34 cellular contexts compared by ENCODE assay signal in the genomic region with DNA sequence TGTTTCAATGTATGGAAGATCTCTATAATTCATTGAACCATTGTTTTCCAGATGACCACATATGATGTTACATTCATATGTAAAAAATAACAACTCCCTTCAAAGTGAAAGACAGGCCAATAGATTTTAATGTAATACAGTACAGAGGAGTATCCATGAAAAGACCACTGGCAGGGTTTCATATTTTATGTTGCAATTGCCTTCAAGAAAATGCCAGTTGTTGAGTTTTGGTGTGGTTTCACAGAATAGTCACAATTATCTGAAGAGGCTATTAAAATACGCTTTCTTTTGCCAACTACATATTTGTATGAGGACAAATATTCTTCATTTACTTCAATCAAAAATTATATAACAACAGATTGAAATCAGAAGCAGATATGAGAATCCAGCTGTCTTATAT. TPM values are rescaled to one million over a fixed set of nuclear protein-coding genes. Genes with fewer than 3 reads are reported as not detected.
A peak's percentile ranks its signal among the peaks of the same experiment; 100 is the strongest.
DNase-seq lines count a peak whose midpoint lies in the region; ATAC-seq and TF ChIP-seq lines count a peak whose summit lies in the region.
"Had no signal": no experiment of that assay in that cellular context is flagged by ENCODE, and none has a peak within 500 bp of the region (broad histone marks: within the 10 kb centered on the region; RNA-seq: fewer than 3 reads in every experiment).

No MANE protein-coding gene starts in this region.

- TF ChIP-seq POLR2A in sigmoid colon (IDR thresholded peaks at IDR 0.05): no peak

- no peak for TF ChIP-seq EP300 in sigmoid colon (IDR thresholded peaks at IDR 0.05)

- H3K4me1 ChIP-seq in GM23338 (ENCODE audit: insufficient read depth) (peaks cover 37% of the 10 kb centered on the region), RWPE2 (ENCODE audit: insufficient read depth, poor library complexity, severe bottlenecking) (peaks cover 46% of the 10 kb centered on the region), sigmoid colon (peaks cover 0 to 99% (median 88%) of the 10 kb centered on the region in 4 donors)
- H3K4me1 ChIP-seq: breast epithelium had no signal

- TF ChIP-seq CTCF in GM23338 (conservative IDR thresholded peaks at IDR 0.05; ENCODE audit: low read depth in 2 of 2): no peak
- TF ChIP-seq CTCF in RWPE2 (IDR thresholded peaks at IDR 0.05; ENCODE audit: poor library complexity, severe bottlenecking): no peak
- TF ChIP-seq CTCF in sigmoid colon (IDR thresholded peaks at IDR 0.05): no peak

- H3K27ac Mint-ChIP-seq in GM23338: no peak overlapping the region
- H3K27ac Mint-ChIP-seq: activated CD4-positive, alpha-beta memory T cell treated with anti-CD3 and anti-CD28 coated beads for 36 hours; activated naive CD4-positive, alpha-beta T cell treated with anti-CD3 and anti-CD28 coated beads for 36 hours; activated T-helper 1 cell treated with anti-CD3 and anti-CD28 coated beads, Interleukin-12 subunit alpha, Interleukin-12 subunit beta, Interleukin-2, Interleukin-4 antibody, amounts not matched to agents 30 ng/mL and 10 ng/mL and 1 ng/mL, durations not matched to agents 14 hours and 24 hours and 36 hours; CD4-positive, CD25-positive, alpha-beta regulatory T cell; natural killer cell; stimulated activated memory B cell treated with anti-CD40 and anti-IgM and Interleukin-4, amounts not matched to agents 10 μg/mL and 1 μg/mL and 100 μg/mL, for 72 hours; T-cell had no signal

- H3K4me1 Mint-ChIP-seq in GM23338: peaks cover 54% of the 10 kb centered on the region
- H3K4me1 Mint-ChIP-seq: stimulated activated memory B cell treated with anti-CD40 and anti-IgM and Interleukin-4, amounts not matched to agents 10 μg/mL and 1 μg/mL and 100 μg/mL, for 72 hours had no signal

- no peak overlapping the region for H2AFZ ChIP-seq in GM23338

- H3K27ac ChIP-seq in GM23338 (ENCODE audit: low read depth) (no peak overlapping the region), RWPE2 (ENCODE audit: poor library complexity, severe bottlenecking) (peak overlapping the region; percentile 72), sigmoid colon (peak overlapping the region in 3 of 4 donors; percentile 43 to 71 (median 66))
- H3K27ac ChIP-seq: breast epithelium, colonic mucosa, SJCRH30, suprapubic skin had no signal

- H3K27me3 Mint-ChIP-seq in GM23338 (ENCODE audit: insufficient read depth, low read depth, poor library complexity): no peaks in the 10 kb centered on the region

- peaks cover 87% of the 10 kb centered on the region for H3K79me2 ChIP-seq in GM23338 (replicated peaks; ENCODE audit: insufficient read depth)

- H3K9me3 ChIP-seq in RWPE2 (ENCODE audit: severe bottlenecking) (no peaks in the 10 kb centered on the region), sigmoid colon (no peaks in the 10 kb centered on the region)
- H3K9me3 ChIP-seq: breast epithelium, colonic mucosa, gastroesophageal sphincter, SJCRH30, suprapubic skin, upper lobe of right lung had no signal

- no peak overlapping the region for H3K4me3 ChIP-seq in GM23338
- H3K4me3 ChIP-seq in RWPE2 (ENCODE audit: severe bottlenecking): no peak overlapping the region
- no peak overlapping the region for H3K4me3 ChIP-seq in sigmoid colon
- H3K4me3 ChIP-seq: breast epithelium, colonic mucosa, gastroesophageal sphincter, SJCRH30, suprapubic skin, upper lobe of right lung had no signal

- DNase-seq in GM23338 (ENCODE audit: low spot score): no peak
- no peak for DNase-seq in RWPE2 (ENCODE audit: low spot score)
- peak; percentile 73 for DNase-seq in fibroblast of peridontal ligament (ENCODE audit: extremely low read depth)
- no peak for DNase-seq in sigmoid colon
- DNase-seq in NCI-H2196 treated with DMSO at 0.1 percent for 48 hours (lab: John Stamatoyannopoulos, UW; ENCODE audit: unreplicated experiment): no peak
- DNase-seq: activated CD4-positive, alpha-beta memory T cell treated with anti-CD3 and anti-CD28 coated beads for 36 hours; activated CD8-positive, alpha-beta memory T cell treated with anti-CD3 and anti-CD28 coated beads, Interleukin-2, amount 50 U/mL, for 4 hours; activated naive CD4-positive, alpha-beta T cell treated with anti-CD3 and anti-CD28 coated beads for 36 hours; amniotic stem cell; CD4-positive, CD25-positive, alpha-beta regulatory T cell; colonic mucosa; effector CD8-positive, alpha-beta T cell; hippocampal formation; Kasumi-1; midbrain; natural killer cell; NCI-H1694 treated with DMSO at 0.1 percent for 48 hours; NCI-H526; occipital lobe; retina; SJCRH30; stimulated activated CD4-positive, alpha-beta T cell treated with anti-CD3 and anti-CD28 coated beads, Interleukin-4, amount 100 ng/mL, for 4 hours; T-cell; upper lobe of right lung had no signal

- no peaks in the 10 kb centered on the region for H4K20me1 ChIP-seq in GM23338 (replicated peaks; ENCODE audit: insufficient read depth)

- intact Hi-C loops in sigmoid colon (cut with DNase I): no loop called here

- ATAC-seq in GM23338: no peak
- no peak for ATAC-seq in RWPE2 (ENCODE audit: low read depth)
- ATAC-seq in GM18519 (IDR thresholded peaks at IDR 0.05; ENCODE audit: low FRiP score, unreplicated experiment): no peak
- ATAC-seq in GM19395 (IDR thresholded peaks at IDR 0.05; ENCODE audit: unreplicated experiment): no peak
- ATAC-seq: gastroesophageal sphincter; HepG2; left lobe of liver; natural killer cell; Panc1; stimulated activated memory B cell treated with anti-CD40 and anti-IgM and Interleukin-4, amounts not matched to agents 10 μg/mL and 1 μg/mL and 100 μg/mL, for 72 hours; T-cell; upper lobe of right lung had no signal

- H3K4me3 Mint-ChIP-seq in GM23338: 0 out of 3 replicates have a peak overlapping the region, but pooled peaks have one; percentile 3
- H3K4me3 Mint-ChIP-seq: activated CD4-positive, alpha-beta memory T cell treated with anti-CD3 and anti-CD28 coated beads for 36 hours; activated naive CD4-positive, alpha-beta T cell treated with anti-CD3 and anti-CD28 coated beads for 36 hours; activated T-helper 1 cell treated with anti-CD3 and anti-CD28 coated beads, Interleukin-12 subunit alpha, Interleukin-12 subunit beta, Interleukin-2, Interleukin-4 antibody, amounts not matched to agents 30 ng/mL and 10 ng/mL and 1 ng/mL, durations not matched to agents 14 hours and 24 hours and 36 hours; CD4-positive, CD25-positive, alpha-beta regulatory T cell; natural killer cell; stimulated activated memory B cell treated with anti-CD40 and anti-IgM and Interleukin-4, amounts not matched to agents 10 μg/mL and 1 μg/mL and 100 μg/mL, for 72 hours; T-cell had no signal

- 0 out of 2 replicates have a peak overlapping the region, but pooled peaks have one; percentile 12 for H3K4me2 ChIP-seq in GM23338

- H3K27me3 ChIP-seq in GM23338 (ENCODE audit: insufficient read depth): no peaks in the 10 kb centered on the region
- no peaks in the 10 kb centered on the region for H3K27me3 ChIP-seq in RWPE2 (ENCODE audit: insufficient read depth, poor library complexity, severe bottlenecking)
- H3K27me3 ChIP-seq in sigmoid colon: no peaks in the 10 kb centered on the region
- H3K27me3 ChIP-seq: breast epithelium, colonic mucosa, gastroesophageal sphincter, SJCRH30, suprapubic skin, upper lobe of right lung had no signal

- H3F3A ChIP-seq in GM23338 (replicated peaks; ENCODE audit: low read depth): no peaks in the 10 kb centered on the region

- H3K9me3 Mint-ChIP-seq in GM23338: no peaks in the 10 kb centered on the region
- H3K9me3 Mint-ChIP-seq: activated CD4-positive, alpha-beta memory T cell treated with anti-CD3 and anti-CD28 coated beads for 36 hours; activated naive CD4-positive, alpha-beta T cell treated with anti-CD3 and anti-CD28 coated beads for 36 hours; activated T-helper 1 cell treated with anti-CD3 and anti-CD28 coated beads, Interleukin-12 subunit alpha, Interleukin-12 subunit beta, Interleukin-2, Interleukin-4 antibody, amounts not matched to agents 30 ng/mL and 10 ng/mL and 1 ng/mL, durations not matched to agents 14 hours and 24 hours and 36 hours; natural killer cell; stimulated activated memory B cell treated with anti-CD40 and anti-IgM and Interleukin-4, amounts not matched to agents 10 μg/mL and 1 μg/mL and 100 μg/mL, for 72 hours; T-cell had no signal

- WGBS in sigmoid colon, 2 donors: 90 to 93% methylated on average over 1 of the region's 1 CpG

- peaks cover 3% of the 10 kb centered on the region; the same call in 1 of the 3 replicates for H3K36me3 Mint-ChIP-seq in GM23338 (ENCODE audit: low read depth)
- H3K36me3 Mint-ChIP-seq: activated CD4-positive, alpha-beta memory T cell treated with anti-CD3 and anti-CD28 coated beads for 36 hours; CD4-positive, CD25-positive, alpha-beta regulatory T cell; natural killer cell; stimulated activated memory B cell treated with anti-CD40 and anti-IgM and Interleukin-4, amounts not matched to agents 10 μg/mL and 1 μg/mL and 100 μg/mL, for 72 hours; T-cell had no signal

- H3K9me2 ChIP-seq in GM23338 (ENCODE audit: insufficient read depth): no peaks in the 10 kb centered on the region

- H3K36me3 ChIP-seq in GM23338 (ENCODE audit: insufficient read depth) (no peaks in the 10 kb centered on the region), RWPE2 (ENCODE audit: low read depth) (peaks cover 4% of the 10 kb centered on the region), sigmoid colon (no peaks in the 10 kb centered on the region)
- H3K36me3 ChIP-seq: breast epithelium, colonic mucosa, gastroesophageal sphincter, SJCRH30, suprapubic skin, upper lobe of right lung had no signal

TF ChIP-seq in GM23338, 12 proteins besides CTCF, POLR2A, EP300 and RAD21 (continues in another document):
- TF ChIP-seq JUNB (IDR thresholded peaks at IDR 0.05; ENCODE audit: unreplicated experiment) (no peak), CREB1 (CRISPR knock-in tag; IDR thresholded peaks at IDR 0.05; ENCODE audit: low read depth) (no peak), POLR2AphosphoS5 (IDR thresholded peaks at IDR 0.05; ENCODE audit: low read depth) (no peak), ETS1 (IDR thresholded peaks at IDR 0.05) (no peak), EZH2phosphoT487 (IDR thresholded peaks at IDR 0.05; ENCODE audit: unreplicated experiment) (no peak), ZNF114 (CRISPR knock-in tag; IDR thresholded peaks at IDR 0.05) (no peak), STAT1 (IDR thresholded peaks at IDR 0.05; ENCODE audit: unreplicated experiment) (no peak)

RNA-seq across cellular contexts. Expression of gene AMOTL1, which starts 14.3 kb away (rescaled TPM):
- 18.7 TPM in 2 replicates for total RNA-seq in GM23338 (2014; rRNA removed; shearing (Covaris generic))
- polyA plus RNA-seq in GM23338 (2016; fragmentation: Nextera tagmentation; extraction: Ambion mirVana) (4.1 and 4.3 TPM in 2 replicates), sigmoid colon (1 to 10 TPM in 2 of 3 donors, under 1 TPM in 1; 0.69 to 7.9 (median 1.8) TPM)
- 100 to 1,000 TPM in 3 of 4 donors, 10 to 100 TPM in 1; 96.3 to 161 (median 115) TPM for total RNA-seq in sigmoid colon
